1 cellular context compared by ENCODE assay signal in genomic region chr22:38316340-38317236, GRCh38.
TF ChIP-seq lines count a peak whose summit lies in the region.

No MANE protein-coding gene starts in this region.

TF ChIP-seq in HepG2, 621 proteins besides CTCF, POLR2A, EP300 and RAD21 (continued from another document and continues in another):
- TF ChIP-seq ZBTB2 (CRISPR knock-in tag; IDR thresholded peaks at IDR 0.05; ENCODE audit: low read depth) = peak; percentile 50; the same call in 1 of the 2 replicates
- TF ChIP-seq ZNF431 (CRISPR knock-in tag; IDR thresholded peaks at IDR 0.05; ENCODE audit: borderline replicate concordance, low read depth) = no peak
- TF ChIP-seq JDP2 (CRISPR knock-in tag; IDR thresholded peaks at IDR 0.05; ENCODE audit: borderline replicate concordance) = no peak; the same call in 1 of the 2 replicates
- TF ChIP-seq HIC2 (CRISPR knock-in tag; IDR thresholded peaks at IDR 0.05; ENCODE audit: low read depth) = no peak
- TF ChIP-seq POLR2AphosphoS5 (IDR thresholded peaks at IDR 0.05; ENCODE audit: low read depth, low read length) = no peak
- TF ChIP-seq, protein P1, sequence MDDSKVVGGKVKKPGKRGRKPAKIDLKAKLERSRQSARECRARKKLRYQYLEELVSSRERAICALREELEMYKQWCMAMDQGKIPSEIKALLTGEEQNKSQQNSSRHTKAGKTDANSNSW (CRISPR knock-in tag; IDR thresholded peaks at IDR 0.05; ENCODE audit: borderline replicate concordance) = no peak
- TF ChIP-seq ZNF850 (CRISPR knock-in tag; conservative IDR thresholded peaks at IDR 0.05) = no peak
- TF ChIP-seq NFKBIZ (CRISPR knock-in tag; IDR thresholded peaks at IDR 0.05) = no peak
- no peak for TF ChIP-seq ZNF382 (CRISPR knock-in tag; IDR thresholded peaks at IDR 0.05; ENCODE audit: borderline replicate concordance)
- no peak for TF ChIP-seq ZNF790 (CRISPR knock-in tag; IDR thresholded peaks at IDR 0.05; ENCODE audit: borderline replicate concordance)
- no peak for TF ChIP-seq ZNF550 (CRISPR knock-in tag; IDR thresholded peaks at IDR 0.05; ENCODE audit: borderline replicate concordance)
- no peak for TF ChIP-seq FOXA1 (IDR thresholded peaks at IDR 0.05)
- no peak for TF ChIP-seq FOXA1 (CRISPR knock-in tag; IDR thresholded peaks at IDR 0.05)
- no peak for TF ChIP-seq ZNF562 (CRISPR knock-in tag; IDR thresholded peaks at IDR 0.05; ENCODE audit: borderline replicate concordance)
- TF ChIP-seq ZSCAN9 (CRISPR knock-in tag; IDR thresholded peaks at IDR 0.05; ENCODE audit: borderline replicate concordance) = no peak
- TF ChIP-seq, protein P2, sequence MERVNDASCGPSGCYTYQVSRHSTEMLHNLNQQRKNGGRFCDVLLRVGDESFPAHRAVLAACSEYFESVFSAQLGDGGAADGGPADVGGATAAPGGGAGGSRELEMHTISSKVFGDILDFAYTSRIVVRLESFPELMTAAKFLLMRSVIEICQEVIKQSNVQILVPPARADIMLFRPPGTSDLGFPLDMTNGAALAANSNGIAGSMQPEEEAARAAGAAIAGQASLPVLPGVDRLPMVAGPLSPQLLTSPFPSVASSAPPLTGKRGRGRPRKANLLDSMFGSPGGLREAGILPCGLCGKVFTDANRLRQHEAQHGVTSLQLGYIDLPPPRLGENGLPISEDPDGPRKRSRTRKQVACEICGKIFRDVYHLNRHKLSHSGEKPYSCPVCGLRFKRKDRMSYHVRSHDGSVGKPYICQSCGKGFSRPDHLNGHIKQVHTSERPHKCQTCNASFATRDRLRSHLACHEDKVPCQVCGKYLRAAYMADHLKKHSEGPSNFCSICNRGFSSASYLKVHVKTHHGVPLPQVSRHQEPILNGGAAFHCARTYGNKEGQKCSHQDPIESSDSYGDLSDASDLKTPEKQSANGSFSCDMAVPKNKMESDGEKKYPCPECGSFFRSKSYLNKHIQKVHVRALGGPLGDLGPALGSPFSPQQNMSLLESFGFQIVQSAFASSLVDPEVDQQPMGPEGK (CRISPR knock-in tag; IDR thresholded peaks at IDR 0.05) = peak; percentile 84
- no peak for TF ChIP-seq KDM6A (CRISPR knock-in tag; IDR thresholded peaks at IDR 0.05; ENCODE audit: low read depth)
- TF ChIP-seq, protein P3, sequence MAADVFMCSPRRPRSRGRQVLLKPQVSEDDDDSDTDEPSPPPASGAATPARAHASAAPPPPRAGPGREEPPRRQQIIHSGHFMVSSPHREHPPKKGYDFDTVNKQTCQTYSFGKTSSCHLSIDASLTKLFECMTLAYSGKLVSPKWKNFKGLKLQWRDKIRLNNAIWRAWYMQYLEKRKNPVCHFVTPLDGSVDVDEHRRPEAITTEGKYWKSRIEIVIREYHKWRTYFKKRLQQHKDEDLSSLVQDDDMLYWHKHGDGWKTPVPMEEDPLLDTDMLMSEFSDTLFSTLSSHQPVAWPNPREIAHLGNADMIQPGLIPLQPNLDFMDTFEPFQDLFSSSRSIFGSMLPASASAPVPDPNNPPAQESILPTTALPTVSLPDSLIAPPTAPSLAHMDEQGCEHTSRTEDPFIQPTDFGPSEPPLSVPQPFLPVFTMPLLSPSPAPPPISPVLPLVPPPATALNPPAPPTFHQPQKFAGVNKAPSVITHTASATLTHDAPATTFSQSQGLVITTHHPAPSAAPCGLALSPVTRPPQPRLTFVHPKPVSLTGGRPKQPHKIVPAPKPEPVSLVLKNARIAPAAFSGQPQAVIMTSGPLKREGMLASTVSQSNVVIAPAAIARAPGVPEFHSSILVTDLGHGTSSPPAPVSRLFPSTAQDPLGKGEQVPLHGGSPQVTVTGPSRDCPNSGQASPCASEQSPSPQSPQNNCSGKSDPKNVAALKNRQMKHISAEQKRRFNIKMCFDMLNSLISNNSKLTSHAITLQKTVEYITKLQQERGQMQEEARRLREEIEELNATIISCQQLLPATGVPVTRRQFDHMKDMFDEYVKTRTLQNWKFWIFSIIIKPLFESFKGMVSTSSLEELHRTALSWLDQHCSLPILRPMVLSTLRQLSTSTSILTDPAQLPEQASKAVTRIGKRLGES (CRISPR knock-in tag; IDR thresholded peaks at IDR 0.05; ENCODE audit: borderline replicate concordance) = no peak
- TF ChIP-seq PLRG1 (conservative IDR thresholded peaks at IDR 0.05) = no peak
- TF ChIP-seq ONECUT2 (CRISPR knock-in tag; IDR thresholded peaks at IDR 0.05) = no peak
- no peak for TF ChIP-seq SNRNP70 (IDR thresholded peaks at IDR 0.05; ENCODE audit: low read depth, low read length)
- no peak for TF ChIP-seq ZNF318 (CRISPR knock-in tag; IDR thresholded peaks at IDR 0.05)
- no peak for TF ChIP-seq TOPORS (CRISPR knock-in tag; IDR thresholded peaks at IDR 0.05)
- no peak for TF ChIP-seq SMARCE1 (IDR thresholded peaks at IDR 0.05; ENCODE audit: borderline replicate concordance)
- TF ChIP-seq ZNF234 (CRISPR knock-in tag; conservative IDR thresholded peaks at IDR 0.05) = no peak
- TF ChIP-seq MTA3 (CRISPR knock-in tag; IDR thresholded peaks at IDR 0.05) = no peak
- TF ChIP-seq ZNF75D (CRISPR knock-in tag; IDR thresholded peaks at IDR 0.05; ENCODE audit: borderline replicate concordance) = no peak
- no peak for TF ChIP-seq ZNF747 (CRISPR knock-in tag; IDR thresholded peaks at IDR 0.05; ENCODE audit: borderline replicate concordance)
- no peak for TF ChIP-seq ZNF569 (CRISPR knock-in tag; IDR thresholded peaks at IDR 0.05; ENCODE audit: borderline replicate concordance)
- TF ChIP-seq CREB3 (CRISPR knock-in tag; IDR thresholded peaks at IDR 0.05) = no peak
- no peak for TF ChIP-seq RFX1 (IDR thresholded peaks at IDR 0.05)
- TF ChIP-seq FLYWCH1 (CRISPR knock-in tag; IDR thresholded peaks at IDR 0.05) = no peak
- TF ChIP-seq, protein P4, sequence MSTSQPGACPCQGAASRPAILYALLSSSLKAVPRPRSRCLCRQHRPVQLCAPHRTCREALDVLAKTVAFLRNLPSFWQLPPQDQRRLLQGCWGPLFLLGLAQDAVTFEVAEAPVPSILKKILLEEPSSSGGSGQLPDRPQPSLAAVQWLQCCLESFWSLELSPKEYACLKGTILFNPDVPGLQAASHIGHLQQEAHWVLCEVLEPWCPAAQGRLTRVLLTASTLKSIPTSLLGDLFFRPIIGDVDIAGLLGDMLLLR (CRISPR knock-in tag; IDR thresholded peaks at IDR 0.05) = no peak
- peak; percentile 75 for TF ChIP-seq RBFOX2 (IDR thresholded peaks at IDR 0.05; ENCODE audit: low read depth, low read length)
- TF ChIP-seq CEBPB (IDR thresholded peaks at IDR 0.05; ENCODE audit: borderline replicate concordance, low read depth, low read length) = no peak
- no peak for TF ChIP-seq KLF6 (CRISPR knock-in tag; IDR thresholded peaks at IDR 0.05)
- TF ChIP-seq POLR2G (IDR thresholded peaks at IDR 0.05; ENCODE audit: low read depth, low read length) = 0 out of 2 replicates have a peak, but pooled peaks have one; percentile 5
- no peak for TF ChIP-seq TFDP2 (CRISPR knock-in tag; IDR thresholded peaks at IDR 0.05)
- TF ChIP-seq, protein P5, sequence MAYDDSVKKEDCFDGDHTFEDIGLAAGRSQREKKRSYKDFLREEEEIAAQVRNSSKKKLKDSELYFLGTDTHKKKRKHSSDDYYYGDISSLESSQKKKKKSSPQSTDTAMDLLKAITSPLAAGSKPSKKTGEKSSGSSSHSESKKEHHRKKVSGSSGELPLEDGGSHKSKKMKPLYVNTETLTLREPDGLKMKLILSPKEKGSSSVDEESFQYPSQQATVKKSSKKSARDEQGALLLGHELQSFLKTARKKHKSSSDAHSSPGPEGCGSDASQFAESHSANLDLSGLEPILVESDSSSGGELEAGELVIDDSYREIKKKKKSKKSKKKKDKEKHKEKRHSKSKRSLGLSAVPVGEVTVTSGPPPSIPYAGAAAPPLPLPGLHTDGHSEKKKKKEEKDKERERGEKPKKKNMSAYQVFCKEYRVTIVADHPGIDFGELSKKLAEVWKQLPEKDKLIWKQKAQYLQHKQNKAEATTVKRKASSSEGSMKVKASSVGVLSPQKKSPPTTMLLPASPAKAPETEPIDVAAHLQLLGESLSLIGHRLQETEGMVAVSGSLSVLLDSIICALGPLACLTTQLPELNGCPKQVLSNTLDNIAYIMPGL (CRISPR knock-in tag; IDR thresholded peaks at IDR 0.05; ENCODE audit: borderline replicate concordance in 1 of 2, low read depth in 1 of 2) = 0 out of 4 replicates have a peak, but pooled peaks have one; percentile 17 to 44
- TF ChIP-seq SIN3B (IDR thresholded peaks at IDR 0.05; ENCODE audit: low read length) = no peak
